17 cellular contexts compared by ENCODE assay signal in genomic region chr1:161936786-161937185, GRCh38.
DNase-seq lines count a peak whose midpoint lies in the region; ATAC-seq lines count a peak whose summit lies in the region.
"Had no signal": no experiment of that assay in that cellular context is flagged by ENCODE, and none has a peak within 500 bp of the region (broad histone marks: within the 10 kb centered on the region; RNA-seq: fewer than 3 reads in every experiment).

No MANE protein-coding gene starts in this region.

- H3K27me3 Mint-ChIP-seq in activated naive CD8-positive, alpha-beta T cell: no peaks in the 10 kb centered on the region
- H3K27me3 Mint-ChIP-seq in activated naive CD8-positive, alpha-beta T cell treated with anti-CD3 and anti-CD28 coated beads for 36 hours: no peaks in the 10 kb centered on the region
- no peaks in the 10 kb centered on the region for H3K27me3 Mint-ChIP-seq in activated naive CD8-positive, alpha-beta T cell treated with anti-CD3 and anti-CD28 coated beads, Interleukin-2, amount 10 ng/mL, durations not matched to agents 7 days and 5 days
- H3K27me3 Mint-ChIP-seq: IgD-negative memory B cell had no signal

- peak overlapping the region; percentile 50 for H3K27ac Mint-ChIP-seq in activated naive CD8-positive, alpha-beta T cell
- no peak overlapping the region for H3K27ac Mint-ChIP-seq in activated naive CD8-positive, alpha-beta T cell treated with anti-CD3 and anti-CD28 coated beads for 36 hours
- H3K27ac Mint-ChIP-seq in activated naive CD8-positive, alpha-beta T cell treated with anti-CD3 and anti-CD28 coated beads, Interleukin-2, amount 10 ng/mL, durations not matched to agents 7 days and 5 days: peak overlapping the region; percentile 1
- H3K27ac Mint-ChIP-seq: IgD-negative memory B cell had no signal

- H3K4me3 Mint-ChIP-seq in activated naive CD8-positive, alpha-beta T cell: no peak overlapping the region
- H3K4me3 Mint-ChIP-seq in activated naive CD8-positive, alpha-beta T cell treated with anti-CD3 and anti-CD28 coated beads for 36 hours: no peak overlapping the region
- H3K4me3 Mint-ChIP-seq in activated naive CD8-positive, alpha-beta T cell treated with anti-CD3 and anti-CD28 coated beads, Interleukin-2, amount 10 ng/mL, durations not matched to agents 7 days and 5 days: no peak overlapping the region
- H3K4me3 Mint-ChIP-seq: IgD-negative memory B cell had no signal

- no peak for DNase-seq in activated naive CD8-positive, alpha-beta T cell treated with anti-CD3 and anti-CD28 coated beads for 36 hours
- DNase-seq in activated naive CD8-positive, alpha-beta T cell treated with anti-CD3 and anti-CD28 coated beads, Interleukin-2, amount 10 ng/mL, durations not matched to agents 7 days and 5 days: no peak
- DNase-seq in kidney glomerular epithelial cell (lab: John Stamatoyannopoulos, UW): peak; percentile 72
- no peak for DNase-seq in Right ventricle myocardium superior
- no peak for DNase-seq in LoVo (ENCODE audit: low spot score)
- DNase-seq: DMS 273 treated with DMSO at 0.1 percent for 48 hours, DND-41, NCI-H1048, NCI-H1417, NCI-H1694, NCI-H2029 treated with DMSO at 0.1 percent for 48 hours, NCI-H446 treated with DMSO at 0.1 percent for 48 hours, RPMI8226, SHP77 treated with DMSO at 0.1 percent for 48 hours had no signal

- ATAC-seq in activated naive CD8-positive, alpha-beta T cell treated with anti-CD3 and anti-CD28 coated beads, Interleukin-2, amount 10 ng/mL, durations not matched to agents 7 days and 5 days (ENCODE audit: low read depth): no peak
- ATAC-seq in Right ventricle myocardium superior (ENCODE audit: poor library complexity): no peak
- no peak for ATAC-seq in GM21619 (IDR thresholded peaks at IDR 0.05; ENCODE audit: unreplicated experiment)

- POLR2A ChIA-PET in activated naive CD8-positive, alpha-beta T cell treated with anti-CD3 and anti-CD28 coated beads, Interleukin-2, amount 10 ng/mL, durations not matched to agents 7 days and 5 days (lab: Charles Lee): no interaction called here

- H3K36me3 Mint-ChIP-seq in activated naive CD8-positive, alpha-beta T cell: peaks cover 11% of the 10 kb centered on the region
- H3K36me3 Mint-ChIP-seq in activated naive CD8-positive, alpha-beta T cell treated with anti-CD3 and anti-CD28 coated beads for 36 hours: peaks cover 21% of the 10 kb centered on the region
- H3K36me3 Mint-ChIP-seq in activated naive CD8-positive, alpha-beta T cell treated with anti-CD3 and anti-CD28 coated beads, Interleukin-2, amount 10 ng/mL, durations not matched to agents 7 days and 5 days: peaks cover 18% of the 10 kb centered on the region

- H3K9me3 Mint-ChIP-seq in activated naive CD8-positive, alpha-beta T cell (ENCODE audit: low read depth): no peaks in the 10 kb centered on the region
- no peaks in the 10 kb centered on the region for H3K9me3 Mint-ChIP-seq in activated naive CD8-positive, alpha-beta T cell treated with anti-CD3 and anti-CD28 coated beads for 36 hours
- no peaks in the 10 kb centered on the region for H3K9me3 Mint-ChIP-seq in activated naive CD8-positive, alpha-beta T cell treated with anti-CD3 and anti-CD28 coated beads, Interleukin-2, amount 10 ng/mL, durations not matched to agents 7 days and 5 days
- H3K9me3 Mint-ChIP-seq: IgD-negative memory B cell had no signal

- intact Hi-C loops in Right ventricle myocardium superior (cut with DNase I): no loop called here

- peaks cover 54% of the 10 kb centered on the region for H3K4me1 Mint-ChIP-seq in activated naive CD8-positive, alpha-beta T cell (ENCODE audit: low read depth)
- peaks cover 35% of the 10 kb centered on the region for H3K4me1 Mint-ChIP-seq in activated naive CD8-positive, alpha-beta T cell treated with anti-CD3 and anti-CD28 coated beads for 36 hours
- peaks cover 31% of the 10 kb centered on the region for H3K4me1 Mint-ChIP-seq in activated naive CD8-positive, alpha-beta T cell treated with anti-CD3 and anti-CD28 coated beads, Interleukin-2, amount 10 ng/mL, durations not matched to agents 7 days and 5 days
